Comparison of ENCODE assay signal across 1 cellular context in the genomic region with DNA sequence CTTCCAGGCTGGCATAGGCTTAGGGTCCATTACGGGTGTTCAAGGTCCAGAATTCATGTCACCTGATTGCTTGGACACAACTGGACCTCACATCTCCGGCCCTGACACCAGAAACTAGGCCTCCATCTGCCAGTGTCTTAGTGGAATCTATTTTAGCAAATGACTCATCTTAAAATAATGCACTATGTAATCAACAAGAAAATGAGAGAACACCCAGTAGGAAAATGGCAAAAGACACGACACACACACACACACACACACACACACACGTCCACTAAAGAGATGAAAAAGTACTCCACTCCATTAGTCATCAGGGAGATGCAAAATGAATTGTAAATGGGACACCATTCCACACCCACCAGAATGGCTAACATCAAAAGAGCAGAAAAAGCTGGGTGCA.
TF ChIP-seq lines count a peak whose summit lies in the region.

No MANE protein-coding gene starts in this region.

TF ChIP-seq in HEK293, 187 proteins besides CTCF, POLR2A, EP300 and RAD21 (continued from another document and continues in another):
- TF ChIP-seq ZNF148 (tag by site-specific recombination; IDR thresholded peaks at IDR 0.05; ENCODE audit: borderline replicate concordance) (no peak), ZNF366 (tag by site-specific recombination; conservative IDR thresholded peaks at IDR 0.05) (peak; percentile 54; the same call in 1 of the 2 replicates), HOXC10 (CRISPR knock-in tag; IDR thresholded peaks at IDR 0.05) (no peak), ZNF223 (tag by site-specific recombination; IDR thresholded peaks at IDR 0.05) (no peak), ZNF585B (tag by site-specific recombination; IDR thresholded peaks at IDR 0.05) (no peak), ZNF707 (tag by site-specific recombination; IDR thresholded peaks at IDR 0.05) (no peak), ZNF555 (tag by site-specific recombination; conservative IDR thresholded peaks at IDR 0.05) (no peak), ZNF221 (tag by site-specific recombination; IDR thresholded peaks at IDR 0.05; ENCODE audit: borderline replicate concordance) (no peak), ZNF629 (tag by site-specific recombination; IDR thresholded peaks at IDR 0.05) (peak; percentile 44), ZNF341 (tag by site-specific recombination; IDR thresholded peaks at IDR 0.05; ENCODE audit: low read depth) (no peak), ZNF157 (tag by site-specific recombination; IDR thresholded peaks at IDR 0.05) (no peak), ZNF624 (tag by site-specific recombination; IDR thresholded peaks at IDR 0.05) (no peak), YY2 (tag by site-specific recombination; IDR thresholded peaks at IDR 0.05) (peak; percentile 57; the same call in 1 of the 2 replicates), MZF1 (tag by site-specific recombination; IDR thresholded peaks at IDR 0.05; ENCODE audit: borderline replicate concordance) (no peak), ZNF518A (tag by site-specific recombination; conservative IDR thresholded peaks at IDR 0.05; ENCODE audit: low read depth) (no peak), ELK4 (IDR thresholded peaks at IDR 0.05; ENCODE audit: borderline replicate concordance, low read depth, low read length) (no peak), ZNF112 (tag by site-specific recombination; IDR thresholded peaks at IDR 0.05) (0 out of 2 replicates have a peak, but pooled peaks have one; percentile 47), ZNF335 (tag by site-specific recombination; conservative IDR thresholded peaks at IDR 0.05) (no peak), OSR2 (tag by site-specific recombination; IDR thresholded peaks at IDR 0.05) (no peak), ZNF548 (tag by site-specific recombination; IDR thresholded peaks at IDR 0.05) (no peak), ZNF324 (tag by site-specific recombination; IDR thresholded peaks at IDR 0.05) (no peak), ZNF2 (tag by site-specific recombination; IDR thresholded peaks at IDR 0.05) (no peak), ZNF768 (tag by site-specific recombination; IDR thresholded peaks at IDR 0.05) (no peak), ZFP3 (tag by site-specific recombination; IDR thresholded peaks at IDR 0.05; ENCODE audit: low read depth) (no peak), ZNF174 (tag by site-specific recombination; IDR thresholded peaks at IDR 0.05) (no peak), ZNF549 (tag by site-specific recombination; IDR thresholded peaks at IDR 0.05) (no peak)
- TF ChIP-seq, protein P1, sequence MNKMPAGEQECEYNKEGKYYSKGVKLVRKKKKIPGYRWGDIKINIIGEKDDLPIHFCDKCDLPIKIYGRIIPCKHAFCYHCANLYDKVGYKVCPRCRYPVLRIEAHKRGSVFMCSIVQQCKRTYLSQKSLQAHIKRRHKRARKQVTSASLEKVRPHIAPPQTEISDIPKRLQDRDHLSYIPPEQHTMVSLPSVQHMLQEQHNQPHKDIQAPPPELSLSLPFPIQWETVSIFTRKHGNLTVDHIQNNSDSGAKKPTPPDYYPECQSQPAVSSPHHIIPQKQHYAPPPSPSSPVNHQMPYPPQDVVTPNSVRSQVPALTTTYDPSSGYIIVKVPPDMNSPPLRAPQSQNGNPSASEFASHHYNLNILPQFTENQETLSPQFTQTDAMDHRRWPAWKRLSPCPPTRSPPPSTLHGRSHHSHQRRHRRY (tag by site-specific recombination; IDR thresholded peaks at IDR 0.05): no peak
- TF ChIP-seq, protein P2, sequence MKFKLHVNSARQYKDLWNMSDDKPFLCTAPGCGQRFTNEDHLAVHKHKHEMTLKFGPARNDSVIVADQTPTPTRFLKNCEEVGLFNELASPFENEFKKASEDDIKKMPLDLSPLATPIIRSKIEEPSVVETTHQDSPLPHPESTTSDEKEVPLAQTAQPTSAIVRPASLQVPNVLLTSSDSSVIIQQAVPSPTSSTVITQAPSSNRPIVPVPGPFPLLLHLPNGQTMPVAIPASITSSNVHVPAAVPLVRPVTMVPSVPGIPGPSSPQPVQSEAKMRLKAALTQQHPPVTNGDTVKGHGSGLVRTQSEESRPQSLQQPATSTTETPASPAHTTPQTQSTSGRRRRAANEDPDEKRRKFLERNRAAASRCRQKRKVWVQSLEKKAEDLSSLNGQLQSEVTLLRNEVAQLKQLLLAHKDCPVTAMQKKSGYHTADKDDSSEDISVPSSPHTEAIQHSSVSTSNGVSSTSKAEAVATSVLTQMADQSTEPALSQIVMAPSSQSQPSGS (tag by site-specific recombination; IDR thresholded peaks at IDR 0.05; ENCODE audit: low read depth): no peak
- TF ChIP-seq, protein P3, sequence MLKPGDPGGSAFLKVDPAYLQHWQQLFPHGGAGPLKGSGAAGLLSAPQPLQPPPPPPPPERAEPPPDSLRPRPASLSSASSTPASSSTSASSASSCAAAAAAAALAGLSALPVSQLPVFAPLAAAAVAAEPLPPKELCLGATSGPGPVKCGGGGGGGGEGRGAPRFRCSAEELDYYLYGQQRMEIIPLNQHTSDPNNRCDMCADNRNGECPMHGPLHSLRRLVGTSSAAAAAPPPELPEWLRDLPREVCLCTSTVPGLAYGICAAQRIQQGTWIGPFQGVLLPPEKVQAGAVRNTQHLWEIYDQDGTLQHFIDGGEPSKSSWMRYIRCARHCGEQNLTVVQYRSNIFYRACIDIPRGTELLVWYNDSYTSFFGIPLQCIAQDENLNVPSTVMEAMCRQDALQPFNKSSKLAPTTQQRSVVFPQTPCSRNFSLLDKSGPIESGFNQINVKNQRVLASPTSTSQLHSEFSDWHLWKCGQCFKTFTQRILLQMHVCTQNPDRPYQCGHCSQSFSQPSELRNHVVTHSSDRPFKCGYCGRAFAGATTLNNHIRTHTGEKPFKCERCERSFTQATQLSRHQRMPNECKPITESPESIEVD (tag by site-specific recombination; IDR thresholded peaks at IDR 0.05): peak; percentile 20; the same call in 1 of the 2 replicates
- TF ChIP-seq, protein P4, sequence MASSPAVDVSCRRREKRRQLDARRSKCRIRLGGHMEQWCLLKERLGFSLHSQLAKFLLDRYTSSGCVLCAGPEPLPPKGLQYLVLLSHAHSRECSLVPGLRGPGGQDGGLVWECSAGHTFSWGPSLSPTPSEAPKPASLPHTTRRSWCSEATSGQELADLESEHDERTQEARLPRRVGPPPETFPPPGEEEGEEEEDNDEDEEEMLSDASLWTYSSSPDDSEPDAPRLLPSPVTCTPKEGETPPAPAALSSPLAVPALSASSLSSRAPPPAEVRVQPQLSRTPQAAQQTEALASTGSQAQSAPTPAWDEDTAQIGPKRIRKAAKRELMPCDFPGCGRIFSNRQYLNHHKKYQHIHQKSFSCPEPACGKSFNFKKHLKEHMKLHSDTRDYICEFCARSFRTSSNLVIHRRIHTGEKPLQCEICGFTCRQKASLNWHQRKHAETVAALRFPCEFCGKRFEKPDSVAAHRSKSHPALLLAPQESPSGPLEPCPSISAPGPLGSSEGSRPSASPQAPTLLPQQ (tag by site-specific recombination; IDR thresholded peaks at IDR 0.05): 0 out of 2 replicates have a peak, but pooled peaks have one; percentile 20
- TF ChIP-seq, protein P5, sequence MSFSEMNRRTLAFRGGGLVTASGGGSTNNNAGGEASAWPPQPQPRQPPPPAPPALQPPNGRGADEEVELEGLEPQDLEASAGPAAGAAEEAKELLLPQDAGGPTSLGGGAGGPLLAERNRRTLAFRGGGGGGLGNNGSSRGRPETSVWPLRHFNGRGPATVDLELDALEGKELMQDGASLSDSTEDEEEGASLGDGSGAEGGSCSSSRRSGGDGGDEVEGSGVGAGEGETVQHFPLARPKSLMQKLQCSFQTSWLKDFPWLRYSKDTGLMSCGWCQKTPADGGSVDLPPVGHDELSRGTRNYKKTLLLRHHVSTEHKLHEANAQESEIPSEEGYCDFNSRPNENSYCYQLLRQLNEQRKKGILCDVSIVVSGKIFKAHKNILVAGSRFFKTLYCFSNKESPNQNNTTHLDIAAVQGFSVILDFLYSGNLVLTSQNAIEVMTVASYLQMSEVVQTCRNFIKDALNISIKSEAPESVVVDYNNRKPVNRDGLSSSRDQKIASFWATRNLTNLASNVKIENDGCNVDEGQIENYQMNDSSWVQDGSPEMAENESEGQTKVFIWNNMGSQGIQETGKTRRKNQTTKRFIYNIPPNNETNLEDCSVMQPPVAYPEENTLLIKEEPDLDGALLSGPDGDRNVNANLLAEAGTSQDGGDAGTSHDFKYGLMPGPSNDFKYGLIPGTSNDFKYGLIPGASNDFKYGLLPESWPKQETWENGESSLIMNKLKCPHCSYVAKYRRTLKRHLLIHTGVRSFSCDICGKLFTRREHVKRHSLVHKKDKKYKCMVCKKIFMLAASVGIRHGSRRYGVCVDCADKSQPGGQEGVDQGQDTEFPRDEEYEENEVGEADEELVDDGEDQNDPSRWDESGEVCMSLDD (tag by site-specific recombination; IDR thresholded peaks at IDR 0.05): no peak; the same call in 1 of the 2 replicates
- TF ChIP-seq, protein P6, sequence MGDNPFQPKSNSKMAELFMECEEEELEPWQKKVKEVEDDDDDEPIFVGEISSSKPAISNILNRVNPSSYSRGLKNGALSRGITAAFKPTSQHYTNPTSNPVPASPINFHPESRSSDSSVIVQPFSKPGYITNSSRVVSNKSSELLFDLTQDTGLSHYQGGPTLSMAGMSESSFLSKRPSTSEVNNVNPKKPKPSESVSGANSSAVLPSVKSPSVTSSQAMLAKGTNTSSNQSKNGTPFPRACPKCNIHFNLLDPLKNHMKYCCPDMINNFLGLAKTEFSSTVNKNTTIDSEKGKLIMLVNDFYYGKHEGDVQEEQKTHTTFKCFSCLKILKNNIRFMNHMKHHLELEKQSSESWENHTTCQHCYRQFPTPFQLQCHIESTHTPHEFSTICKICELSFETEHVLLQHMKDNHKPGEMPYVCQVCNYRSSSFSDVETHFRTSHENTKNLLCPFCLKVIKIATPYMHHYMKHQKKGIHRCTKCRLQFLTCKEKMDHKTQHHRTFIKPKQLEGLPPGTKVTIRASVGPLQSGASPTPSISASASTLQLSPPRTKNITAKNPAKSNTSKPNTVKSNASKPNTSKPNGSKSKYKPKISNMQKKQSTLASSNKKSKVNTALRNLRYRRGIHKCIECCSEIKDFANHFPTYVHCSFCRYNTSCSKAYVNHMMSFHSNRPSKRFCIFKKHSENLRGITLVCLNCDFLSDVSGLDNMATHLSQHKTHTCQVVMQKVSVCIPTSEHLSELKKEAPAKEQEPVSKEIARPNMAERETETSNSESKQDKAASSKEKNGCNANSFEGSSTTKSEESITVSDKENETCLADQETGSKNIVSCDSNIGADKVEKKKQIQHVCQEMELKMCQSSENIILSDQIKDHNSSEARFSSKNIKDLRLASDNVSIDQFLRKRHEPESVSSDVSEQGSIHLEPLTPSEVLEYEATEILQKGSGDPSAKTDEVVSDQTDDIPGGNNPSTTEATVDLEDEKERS (tag by site-specific recombination; IDR thresholded peaks at IDR 0.05): no peak
